8 cellular contexts compared by ENCODE assay signal in genomic region chr4:336099-336892, GRCh38. TPM values are rescaled to one million over a fixed set of nuclear protein-coding genes. Genes with fewer than 3 reads are reported as not detected.
A peak's percentile ranks its signal among the peaks of the same experiment; 100 is the strongest.
DNase-seq lines count a peak whose midpoint lies in the region; ATAC-seq, FAIRE-seq and TF ChIP-seq lines count a peak whose summit lies in the region.

No MANE protein-coding gene starts in this region.

- DNase-seq in CD8-positive, alpha-beta memory T cell, result peak in 1 of 5 donors; percentile 11
- no peak for DNase-seq in astrocyte of the cerebellum (ENCODE audit: low read depth)
- no peak for DNase-seq in small intestine
- DNase-seq in NCI-H1105 (lab: John Stamatoyannopoulos, UW), result no peak
- DNase-seq in dedifferentiated amniotic fluid mesenchymal stem cell (ENCODE audit: extremely low spot score), result no peak

- peaks cover 10 to 38% (median 35%) of the 10 kb centered on the region in 3 donors for H3K36me3 Mint-ChIP-seq in CD8-positive, alpha-beta memory T cell

- POLR2A ChIA-PET in CD8-positive, alpha-beta memory T cell (lab: Charles Lee), result interaction anchor here (2.0 kb wide), 1 partner anchor 212 kb away, joined by 6 read pairs; the partner anchor contains the start of gene ZNF718

- peaks cover 38 to 48% (median 44%) of the 10 kb centered on the region in 3 donors for H3K4me1 Mint-ChIP-seq in CD8-positive, alpha-beta memory T cell

- H3K27ac ChIP-seq in CD8-positive, alpha-beta memory T cell (ENCODE audit: low read depth, low read length), result peak overlapping the region; percentile 90
- peak overlapping the region; percentile 84 to 93 for H3K27ac ChIP-seq in small intestine (ENCODE audit: low read depth in 1 of 2, low read length in 1 of 2)

- peaks cover 14% of the 10 kb centered on the region for H3K9me3 ChIP-seq in CD8-positive, alpha-beta memory T cell (ENCODE audit: low read length)
- H3K9me3 ChIP-seq in iPS-18c (ENCODE audit: control insufficient read depth, insufficient read depth, low read length) (peaks cover 8% of the 10 kb centered on the region), small intestine (ENCODE audit: control insufficient read depth, low read depth) (peaks cover 1% of the 10 kb centered on the region)

- CTCF ChIA-PET in CD8-positive, alpha-beta memory T cell (lab: Charles Lee), result no interaction called here

- no peaks in the 10 kb centered on the region for H3K36me3 ChIP-seq in CD8-positive, alpha-beta memory T cell (ENCODE audit: insufficient read depth, low read length)
- no peaks in the 10 kb centered on the region for H3K36me3 ChIP-seq in small intestine (ENCODE audit: control insufficient read depth in 2 of 2, insufficient read depth in 2 of 2, low read length in 2 of 2)

- 7 to 15% (median 14%) methylated on average over 56 to 71 of the region's 71 CpGs for WGBS in small intestine, 3 donors

- no peaks in the 10 kb centered on the region for H3K27me3 ChIP-seq in CD8-positive, alpha-beta memory T cell (ENCODE audit: insufficient read depth, low read length, poor library complexity, severe bottlenecking)
- H3K27me3 ChIP-seq in small intestine (ENCODE audit: control insufficient read depth in 2 of 2, insufficient read depth in 2 of 2, low read length in 2 of 2), result no peaks in the 10 kb centered on the region

- in situ Hi-C loops in astrocyte of the cerebellum (cut with HindIII; ENCODE audit: low sequenced_read_pairs), result no loop called here

- peaks cover 15% of the 10 kb centered on the region for H3K4me1 ChIP-seq in CD8-positive, alpha-beta memory T cell (ENCODE audit: insufficient read depth, low read length)
- H3K4me1 ChIP-seq in small intestine (ENCODE audit: control insufficient read depth in 2 of 2, insufficient read depth in 1 of 2, low read depth in 1 of 2, low read length in 1 of 2), result peaks cover 0 to 2% of the 10 kb centered on the region in 2 donors

- ATAC-seq in HG03064 (IDR thresholded peaks at IDR 0.05; ENCODE audit: low read depth, unreplicated experiment) (peak; percentile 4), GM19397 (IDR thresholded peaks at IDR 0.05; ENCODE audit: unreplicated experiment) (no peak)

- H3K4me3 ChIP-seq in CD8-positive, alpha-beta memory T cell (ENCODE audit: low read length), result peak overlapping the region; percentile 95
- H3K4me3 ChIP-seq in astrocyte of the cerebellum (ENCODE audit: low read depth, low read length) (peak overlapping the region; percentile 87), iPS-18c (ENCODE audit: insufficient read depth, low read depth, low read length) (peak overlapping the region; percentile 98), small intestine (ENCODE audit: low read depth in 1 of 2, low read length in 2 of 2) (peak overlapping the region; percentile 53 to 71)

- H3K4me3 Mint-ChIP-seq in CD8-positive, alpha-beta memory T cell, result peak overlapping the region; percentile 71 to 99 (median 98)

- H3K27ac Mint-ChIP-seq in CD8-positive, alpha-beta memory T cell, result peak overlapping the region in 7 of 8 donors; percentile 58 to 95 (median 86)

- no peak for TF ChIP-seq CTCF in astrocyte of the cerebellum (IDR thresholded peaks at IDR 0.05; ENCODE audit: low read depth, low read length, missing control alignments)

- no peak for FAIRE-seq in small intestine (lab: Jason Lieb, UNC)

- peaks cover 1 to 23% (median 18%) of the 10 kb centered on the region in 5 donors for H3K9me3 Mint-ChIP-seq in CD8-positive, alpha-beta memory T cell

- peaks cover 0 to 6% of the 10 kb centered on the region in 2 donors for H3K27me3 Mint-ChIP-seq in CD8-positive, alpha-beta memory T cell

RNA-seq across cellular contexts. Expression of gene ZNF141, which starts 1.3 kb away (rescaled TPM):
- total RNA-seq in CD8-positive, alpha-beta memory T cell, result 10 to 100 TPM; 20.8 to 22.1 TPM
- 8.6 TPM for polyA plus RNA-seq in CD8-positive, alpha-beta memory T cell
- polyA plus RNA-seq in small intestine, result 1 to 10 TPM; 1.9 to 3.8 (median 3.4) TPM

RNA-seq across cellular contexts. Expression of gene ZNF732, which starts 31.0 kb away (rescaled TPM):
- not detected for total RNA-seq in CD8-positive, alpha-beta memory T cell
- polyA plus RNA-seq in CD8-positive, alpha-beta memory T cell, result not detected
- polyA plus RNA-seq in small intestine, result under 1 TPM in 1 of 3 donors, not detected in 2; 0.06 TPM
